In genomic region chr12:53328043-53328435, GRCh38 we compare ENCODE assay signal across 1 cellular context.
TF ChIP-seq lines count a peak whose summit lies in the region.

No MANE protein-coding gene starts in this region.

TF ChIP-seq in HepG2, 621 proteins besides CTCF, POLR2A, EP300 and RAD21:
- TF ChIP-seq CREBL2 (CRISPR knock-in tag; IDR thresholded peaks at IDR 0.05; ENCODE audit: borderline replicate concordance): no peak
- no peak for TF ChIP-seq MED8 (CRISPR knock-in tag; IDR thresholded peaks at IDR 0.05; ENCODE audit: insufficient replicate concordance)
- TF ChIP-seq MTA3 (CRISPR knock-in tag; IDR thresholded peaks at IDR 0.05): no peak
- no peak for TF ChIP-seq RFXAP (CRISPR knock-in tag; IDR thresholded peaks at IDR 0.05; ENCODE audit: borderline replicate concordance)
- no peak for TF ChIP-seq NBN (conservative IDR thresholded peaks at IDR 0.05)
- TF ChIP-seq FOXJ3 (CRISPR knock-in tag; IDR thresholded peaks at IDR 0.05; ENCODE audit: borderline replicate concordance): no peak
- peak; percentile 34 for TF ChIP-seq AGO1 (IDR thresholded peaks at IDR 0.05; ENCODE audit: low read depth, low read length, poor library complexity, severe bottlenecking)
- 0 out of 2 replicates have a peak, but pooled peaks have one; percentile 28 for TF ChIP-seq ZNF772 (CRISPR knock-in tag; IDR thresholded peaks at IDR 0.05)
- TF ChIP-seq ZNF382 (CRISPR knock-in tag; IDR thresholded peaks at IDR 0.05; ENCODE audit: borderline replicate concordance): no peak
- TF ChIP-seq TBL1XR1 (IDR thresholded peaks at IDR 0.05; ENCODE audit: borderline replicate concordance, low read length, partially characterized antibody): no peak
- no peak for TF ChIP-seq FOXM1 (CRISPR knock-in tag; IDR thresholded peaks at IDR 0.05)
- no peak for TF ChIP-seq ZNF232 (CRISPR knock-in tag; IDR thresholded peaks at IDR 0.05; ENCODE audit: borderline replicate concordance)
- TF ChIP-seq HNRNPLL (IDR thresholded peaks at IDR 0.05; ENCODE audit: low read depth, low read length, poor library complexity, severe bottlenecking): peak; percentile 33
- TF ChIP-seq ZNF687 (CRISPR knock-in tag; IDR thresholded peaks at IDR 0.05): peak; percentile 41
TF ChIP-seq in HepG2: peak in this region for 4.
